15 cellular contexts compared by ENCODE assay signal in genomic region chr11:79241205-79241604, GRCh38.
DNase-seq lines count a peak whose midpoint lies in the region; ATAC-seq and TF ChIP-seq lines count a peak whose summit lies in the region.
"Had no signal": no experiment of that assay in that cellular context is flagged by ENCODE, and none has a peak within 500 bp of the region (broad histone marks: within the 10 kb centered on the region; RNA-seq: fewer than 3 reads in every experiment).

No MANE protein-coding gene starts in this region.

- no peak for TF ChIP-seq CTCF in neural crest cell (conservative IDR thresholded peaks at IDR 0.05)

- DNase-seq in cardiac septum (ENCODE audit: low spot score) (peak; percentile 20), Right ventricle myocardium inferior (ENCODE audit: missing footprints) (no peak), left kidney (ENCODE audit: low read depth, low spot score) (peak; percentile 48), neural crest cell (ENCODE audit: low read depth, low spot score) (no peak)
- no peak for DNase-seq in activated naive CD4-positive, alpha-beta T cell treated with anti-CD3 and anti-CD28 coated beads, Interleukin-2, amount 10 ng/mL, durations not matched to agents 7 days and 5 days
- DNase-seq in activated naive CD4-positive, alpha-beta T cell treated with Interleukin-2 at 50 U/mL for 16 hours = no peak
- DNase-seq: AML-193; Calu3; CD8-positive, alpha-beta T cell; DMS79 treated with DMSO at 0.1 percent for 48 hours; HCEC 1CT; HFFc6 had no signal

- ATAC-seq in Right ventricle myocardium inferior = no peak
- ATAC-seq in GM18873 (IDR thresholded peaks at IDR 0.05; ENCODE audit: low FRiP score, unreplicated experiment) = no peak
- ATAC-seq: A549; CD8-positive, alpha-beta T cell; GM23338 had no signal

- intact Hi-C loops in cardiac septum (cut with DNase I) (no loop called here), Right ventricle myocardium inferior (cut with DNase I) (no loop called here)

- H3K36me3 Mint-ChIP-seq in neural crest cell (ENCODE audit: low read depth) = no peaks in the 10 kb centered on the region
- no peaks in the 10 kb centered on the region for H3K36me3 Mint-ChIP-seq in activated naive CD4-positive, alpha-beta T cell treated with anti-CD3 and anti-CD28 coated beads, Interleukin-2, amount 10 ng/mL, durations not matched to agents 7 days and 5 days
- H3K36me3 Mint-ChIP-seq: CD8-positive, alpha-beta T cell had no signal

- peak overlapping the region; percentile 83 for H3K27ac Mint-ChIP-seq in neural crest cell (ENCODE audit: unreplicated experiment)
- H3K27ac Mint-ChIP-seq in activated naive CD4-positive, alpha-beta T cell treated with anti-CD3 and anti-CD28 coated beads, Interleukin-2, amount 10 ng/mL, durations not matched to agents 7 days and 5 days = no peak overlapping the region
- H3K27ac Mint-ChIP-seq: CD8-positive, alpha-beta T cell; GM23338; HFFc6 had no signal

- H3K4me1 Mint-ChIP-seq in neural crest cell = peaks cover 64% of the 10 kb centered on the region
- H3K4me1 Mint-ChIP-seq in activated naive CD4-positive, alpha-beta T cell treated with anti-CD3 and anti-CD28 coated beads, Interleukin-2, amount 10 ng/mL, durations not matched to agents 7 days and 5 days = no peaks in the 10 kb centered on the region

- H3K9me3 Mint-ChIP-seq in neural crest cell = no peaks in the 10 kb centered on the region
- H3K9me3 Mint-ChIP-seq in activated naive CD4-positive, alpha-beta T cell treated with anti-CD3 and anti-CD28 coated beads, Interleukin-2, amount 10 ng/mL, durations not matched to agents 7 days and 5 days = no peaks in the 10 kb centered on the region
- H3K9me3 Mint-ChIP-seq: CD8-positive, alpha-beta T cell; GM23338; HFFc6 had no signal

- H3K27me3 Mint-ChIP-seq in neural crest cell (ENCODE audit: low read depth) = peaks cover 5% of the 10 kb centered on the region
- no peaks in the 10 kb centered on the region for H3K27me3 Mint-ChIP-seq in activated naive CD4-positive, alpha-beta T cell treated with anti-CD3 and anti-CD28 coated beads, Interleukin-2, amount 10 ng/mL, durations not matched to agents 7 days and 5 days

- peak overlapping the region; percentile 4 for H3K4me3 Mint-ChIP-seq in neural crest cell
- no peak overlapping the region for H3K4me3 Mint-ChIP-seq in activated naive CD4-positive, alpha-beta T cell treated with anti-CD3 and anti-CD28 coated beads, Interleukin-2, amount 10 ng/mL, durations not matched to agents 7 days and 5 days
- H3K4me3 Mint-ChIP-seq: CD8-positive, alpha-beta T cell; GM23338; HFFc6 had no signal

- CTCF ChIA-PET in activated naive CD4-positive, alpha-beta T cell treated with anti-CD3 and anti-CD28 coated beads, Interleukin-2, amount 10 ng/mL, durations not matched to agents 7 days and 5 days (lab: Charles Lee) = no interaction called here

Comparison
In these comparisons a context has a peak if more than half of its experiments do, and no peak if none do; other contexts are left out.
1. DNase-seq: peak in cardiac septum (single experiment) and left kidney (single experiment); none in Right ventricle myocardium inferior (single experiment), neural crest cell (single experiment), activated naive CD4-positive, alpha-beta T cell treated with anti-CD3 and anti-CD28 coated beads, Interleukin-2, amount 10 ng/mL, durations not matched to agents 7 days and 5 days (single experiment) and activated naive CD4-positive, alpha-beta T cell treated with Interleukin-2 at 50 U/mL for 16 hours (single experiment).